Comparison of ENCODE assay signal across 8 cellular contexts in the genomic region with DNA sequence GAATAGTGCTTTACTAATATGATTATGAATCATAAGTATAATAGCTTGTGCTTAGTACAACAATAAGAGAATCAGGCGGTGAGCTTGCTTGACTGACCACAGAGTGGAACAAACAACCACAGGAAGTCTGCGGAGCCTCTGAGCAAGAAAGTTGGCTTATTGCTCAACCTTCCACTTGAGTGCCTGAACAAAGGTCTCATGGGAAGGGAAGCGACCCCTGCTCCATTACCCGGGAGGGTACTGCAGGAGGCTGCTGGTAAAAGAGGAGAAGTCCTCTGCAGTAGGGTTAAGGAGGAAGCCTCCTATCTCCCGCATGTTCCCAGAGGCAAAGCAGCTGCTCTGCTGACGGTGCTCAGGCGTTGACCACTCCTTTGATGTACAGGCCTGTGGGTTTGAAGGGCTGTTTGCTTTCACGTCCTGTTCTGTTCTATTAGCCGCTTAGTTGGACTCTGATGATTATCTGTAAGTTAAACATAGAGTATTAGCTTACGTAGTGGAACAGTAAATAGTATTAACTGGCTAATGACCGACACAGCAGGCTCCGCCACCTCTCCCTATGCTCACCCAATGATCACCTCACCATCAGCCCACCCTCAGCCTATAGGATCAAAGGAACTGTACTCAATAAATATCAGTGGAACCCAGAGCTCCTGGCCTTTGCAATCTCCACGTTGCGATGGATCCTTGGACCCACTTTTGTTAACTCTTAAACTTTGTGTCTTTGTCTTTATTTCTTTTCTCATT. TPM values are rescaled to one million over a fixed set of nuclear protein-coding genes. Genes with fewer than 3 reads are reported as not detected.
DNase-seq lines count a peak whose midpoint lies in the region; ATAC-seq and TF ChIP-seq lines count a peak whose summit lies in the region.

No MANE protein-coding gene starts in this region.

- H3K27ac Mint-ChIP-seq in activated T-cell treated with anti-CD3 and anti-CD28 coated beads, Interleukin-2, amount 50 U/mL, for 72 hours = no peak overlapping the region

- no peak for TF ChIP-seq CTCF in NB4 (IDR thresholded peaks at IDR 0.05; ENCODE audit: low read depth, low read length)
- no peak for TF ChIP-seq CTCF in body of pancreas (IDR thresholded peaks at IDR 0.05)
- no peak for TF ChIP-seq CTCF in right lobe of liver (IDR thresholded peaks at IDR 0.05)
- no peak for TF ChIP-seq CTCF in transverse colon (IDR thresholded peaks at IDR 0.05)

- peaks cover 43% of the 10 kb centered on the region for H3K27me3 Mint-ChIP-seq in activated T-cell treated with anti-CD3 and anti-CD28 coated beads, Interleukin-2, amount 50 U/mL, for 72 hours (ENCODE audit: low read depth)

- intact Hi-C loops in body of pancreas (cut with DNase I) (no loop called here), right lobe of liver (cut with DNase I) (no loop called here), transverse colon (cut with DNase I; ENCODE audit: low total_unique reads) (no loop called here)

- ATAC-seq in activated T-cell treated with anti-CD3 and anti-CD28 coated beads, Interleukin-2, amount 50 U/mL, for 72 hours (replicated peaks in 1 of 2) = peak; percentile 74 to 75
- ATAC-seq in body of pancreas (peak; percentile 38), right lobe of liver (peak; percentile 53 to 78 (median 60)), GM21390 (IDR thresholded peaks at IDR 0.05; ENCODE audit: unreplicated experiment) (no peak)

- H3K4me3 ChIP-seq in NB4 (ENCODE audit: low read depth, low read length) (peak overlapping the region; percentile 59), body of pancreas (no peak overlapping the region), right lobe of liver (no peak overlapping the region), transverse colon (no peak overlapping the region)

- no peaks in the 10 kb centered on the region for H3K9me3 Mint-ChIP-seq in activated T-cell treated with anti-CD3 and anti-CD28 coated beads, Interleukin-2, amount 50 U/mL, for 72 hours

- peaks cover 18% of the 10 kb centered on the region for H3K4me1 Mint-ChIP-seq in activated T-cell treated with anti-CD3 and anti-CD28 coated beads, Interleukin-2, amount 50 U/mL, for 72 hours (ENCODE audit: low read depth)

- no peaks in the 10 kb centered on the region for H3K36me3 Mint-ChIP-seq in activated T-cell treated with anti-CD3 and anti-CD28 coated beads, Interleukin-2, amount 50 U/mL, for 72 hours (ENCODE audit: insufficient read depth in 2 of 2)

- H3K36me3 ChIP-seq in body of pancreas (replicated peaks in 1 of 2; ENCODE audit: insufficient read depth in 1 of 2, low read depth in 2 of 2) (no peaks in the 10 kb centered on the region), right lobe of liver (no peaks in the 10 kb centered on the region), transverse colon (no peaks in the 10 kb centered on the region)

- peaks cover 0 to 12% of the 10 kb centered on the region in 2 donors for H3K27me3 ChIP-seq in body of pancreas
- peaks cover 0 to 6% of the 10 kb centered on the region in 2 donors for H3K27me3 ChIP-seq in right lobe of liver
- peaks cover 48% of the 10 kb centered on the region for H3K27me3 ChIP-seq in transverse colon

- in situ Hi-C loops in transverse colon (cut with MboI; ENCODE audit: low pct_ligation_motif_present in 1 of 4, low pct_unique_long_range_greater_than_20kb in 1 of 4, low sequenced_read_pairs in 3 of 4) = no loop called here

- DNase-seq in activated T-cell treated with anti-CD3 and anti-CD28 coated beads, Interleukin-2, amount 50 U/mL, for 72 hours = peak; percentile 48 to 49
- DNase-seq in activated T-cell treated with anti-CD3 and anti-CD28 coated beads for 4 hours = no peak
- peak; percentile 96 for DNase-seq in NB4 (ENCODE audit: low read depth)
- peak in 3 of 4 donors; percentile 55 to 83 (median 57) for DNase-seq in body of pancreas
- no peak for DNase-seq in right lobe of liver
- peak; percentile 57 for DNase-seq in transverse colon
- no peak for DNase-seq in effector CD4-positive, alpha-beta T cell

- TF ChIP-seq EP300 in transverse colon (IDR thresholded peaks at IDR 0.05; ENCODE audit: low read depth) = no peak

- TF ChIP-seq POLR2A in NB4 (IDR thresholded peaks at IDR 0.05; ENCODE audit: extremely low read depth, insufficient read length) (peak; percentile 44), body of pancreas (IDR thresholded peaks at IDR 0.05) (peak in 1 of 3 donors; percentile 28), right lobe of liver (IDR thresholded peaks at IDR 0.05) (no peak), transverse colon (IDR thresholded peaks at IDR 0.05) (no peak)

- H3K9me3 ChIP-seq in body of pancreas = no peaks in the 10 kb centered on the region
- peaks cover 0 to 3% (median 0%) of the 10 kb centered on the region in 4 donors for H3K9me3 ChIP-seq in right lobe of liver
- H3K9me3 ChIP-seq in transverse colon = no peaks in the 10 kb centered on the region

- H3K27ac ChIP-seq in body of pancreas = peak overlapping the region in 2 of 4 donors; percentile 7 to 70
- H3K27ac ChIP-seq in right lobe of liver = no peak overlapping the region
- H3K27ac ChIP-seq in transverse colon = peak overlapping the region; percentile 33 to 55 (median 38)

- H3K4me1 ChIP-seq in body of pancreas (peaks cover 24% of the 10 kb centered on the region), right lobe of liver (peaks cover 0 to 38% (median 6%) of the 10 kb centered on the region in 4 donors), transverse colon (peaks cover 0 to 15% (median 0%) of the 10 kb centered on the region in 4 donors)

- 18 to 21% methylated on average over 13 to 14 of the region's 14 CpGs for WGBS in body of pancreas, 2 donors
- 15% methylated on average over 7 of the region's 14 CpGs for WGBS in right lobe of liver (ENCODE audit: insufficient coverage, low coverage, low lambda C conversion rate, missing lambda C conversion rate)
- WGBS in transverse colon (ENCODE audit: low coverage in 1 of 2), 2 donors = 44 to 50% methylated on average over 11 to 14 of the region's 14 CpGs

- H3K4me3 Mint-ChIP-seq in activated T-cell treated with anti-CD3 and anti-CD28 coated beads, Interleukin-2, amount 50 U/mL, for 72 hours = no peak overlapping the region

RNA-seq across cellular contexts. Expression of a gene that starts 17.5 kb away (rescaled TPM):
- total RNA-seq in activated T-cell treated with anti-CD3 and anti-CD28 coated beads, Interleukin-2, amount 50 U/mL, for 72 hours = under 1 TPM; 0.14 TPM
- 1 to 10 TPM in 1 of 2 donors, not detected in 1; 1.3 TPM for total RNA-seq in body of pancreas
- total RNA-seq in right lobe of liver = 1 to 10 TPM in 2 of 6 experiments, under 1 TPM in 4; 0.22 to 2.2 (median 0.72) TPM
- 10 to 100 TPM in 1 of 4 donors, 1 to 10 TPM in 3; 3.3 to 44.4 (median 5.4) TPM for total RNA-seq in transverse colon

RNA-seq across cellular contexts. Expression of a gene that starts 31.1 kb away (rescaled TPM):
- total RNA-seq in activated T-cell treated with anti-CD3 and anti-CD28 coated beads, Interleukin-2, amount 50 U/mL, for 72 hours = 1 to 10 TPM; 1.3 to 4.1 TPM
- total RNA-seq in body of pancreas (not detected), right lobe of liver (not detected), transverse colon (not detected)

RNA-seq across cellular contexts. Expression of a gene that starts 54.0 kb away (rescaled TPM):
- under 1 TPM in 1 of 2 donors, not detected in 1; 0.34 TPM for total RNA-seq in activated T-cell treated with anti-CD3 and anti-CD28 coated beads, Interleukin-2, amount 50 U/mL, for 72 hours
- total RNA-seq in body of pancreas = not detected
- total RNA-seq in right lobe of liver = under 1 TPM in 1 of 6 experiments, not detected in 5; 0.33 TPM
- under 1 TPM in 1 of 4 donors, not detected in 3; 0.14 TPM for total RNA-seq in transverse colon

Comparison
In these comparisons a context has a peak if more than half of its experiments do, and no peak if none do; other contexts are left out.
1. DNase-seq: peak in activated T-cell treated with anti-CD3 and anti-CD28 coated beads, Interleukin-2, amount 50 U/mL, for 72 hours (2 of 2), NB4 (single experiment), body of pancreas (3 of 4) and transverse colon (single experiment); none in activated T-cell treated with anti-CD3 and anti-CD28 coated beads for 4 hours (single experiment), right lobe of liver (0 of 3) and effector CD4-positive, alpha-beta T cell (single experiment).
2. H3K27ac ChIP-seq: peak in transverse colon (4 of 4); none in right lobe of liver (0 of 3).